In genomic region chr2:231785413-231785812, GRCh38 we compare ENCODE assay signal across 9 cellular contexts. TPM values are rescaled to one million over a fixed set of nuclear protein-coding genes. Genes with fewer than 3 reads are reported as not detected.
DNase-seq lines count a peak whose midpoint lies in the region; ATAC-seq and TF ChIP-seq lines count a peak whose summit lies in the region.
"Had no signal": no experiment of that assay in that cellular context is flagged by ENCODE, and none has a peak within 500 bp of the region (broad histone marks: within the 10 kb centered on the region; RNA-seq: fewer than 3 reads in every experiment).

No MANE protein-coding gene starts in this region.

- H3K4me1 ChIP-seq in muscle layer of duodenum (ENCODE audit: control insufficient read depth in 1 of 2, insufficient read depth in 2 of 2, low read length in 2 of 2) (peaks cover 23 to 50% of the 10 kb centered on the region in 2 donors), Peyer's patch (peaks cover 0 to 39% (median 17%) of the 10 kb centered on the region in 4 donors), uterus (peaks cover 0 to 3% of the 10 kb centered on the region in 2 donors)

- no peaks in the 10 kb centered on the region for H3K9me3 Mint-ChIP-seq in activated naive CD8-positive, alpha-beta T cell treated with anti-CD3 and anti-CD28 coated beads for 36 hours

- ATAC-seq in GM21825 (IDR thresholded peaks at IDR 0.05; ENCODE audit: unreplicated experiment): no peak

- H3K27ac ChIP-seq in muscle layer of duodenum (ENCODE audit: low read length) (no peak overlapping the region), Peyer's patch (peak overlapping the region in 1 of 4 donors; percentile 83), uterus (no peak overlapping the region)

- H3K4me3 Mint-ChIP-seq in activated naive CD8-positive, alpha-beta T cell treated with anti-CD3 and anti-CD28 coated beads for 36 hours: peak overlapping the region; percentile 95

- peaks cover 52% of the 10 kb centered on the region for H3K4me1 Mint-ChIP-seq in activated naive CD8-positive, alpha-beta T cell treated with anti-CD3 and anti-CD28 coated beads for 36 hours

- TF ChIP-seq CTCF in AG10803 (conservative IDR thresholded peaks at IDR 0.05; ENCODE audit: low read length) (no peak), HFF-Myc (IDR thresholded peaks at IDR 0.05; ENCODE audit: low read depth, low read length, missing control alignments) (no peak), Peyer's patch (IDR thresholded peaks at IDR 0.05) (no peak), uterus (IDR thresholded peaks at IDR 0.05) (no peak)

- H3K27me3 ChIP-seq in muscle layer of duodenum (ENCODE audit: low read depth, low read length) (no peaks in the 10 kb centered on the region), Peyer's patch (no peaks in the 10 kb centered on the region), uterus (no peaks in the 10 kb centered on the region)
- H3K27me3 ChIP-seq: upper lobe of left lung had no signal

- H3K9me3 ChIP-seq in muscle layer of duodenum (ENCODE audit: control insufficient read depth in 1 of 2, low read length in 2 of 2) (no peaks in the 10 kb centered on the region), Peyer's patch (no peaks in the 10 kb centered on the region), uterus (no peaks in the 10 kb centered on the region)
- H3K9me3 ChIP-seq: upper lobe of left lung had no signal

- no peak for DNase-seq in AG10803 (ENCODE audit: low read depth)
- no peak for DNase-seq in HFF-Myc (ENCODE audit: extremely low read depth, low read depth)
- DNase-seq in activated naive CD8-positive, alpha-beta T cell treated with anti-CD3 and anti-CD28 coated beads for 36 hours: no peak
- DNase-seq in Peyer's patch: no peak
- DNase-seq in activated effector memory CD4-positive, alpha-beta T cell treated with Interleukin-2 at 50 U/mL for 16 hours: no peak
- DNase-seq in uterus: no peak

- intact Hi-C loops in uterus (cut with DNase I; ENCODE audit: low total_unique reads): no loop called here

- peaks cover 7% of the 10 kb centered on the region for H3K36me3 Mint-ChIP-seq in activated naive CD8-positive, alpha-beta T cell treated with anti-CD3 and anti-CD28 coated beads for 36 hours

- H3K27me3 Mint-ChIP-seq in activated naive CD8-positive, alpha-beta T cell treated with anti-CD3 and anti-CD28 coated beads for 36 hours: no peaks in the 10 kb centered on the region

- H3K36me3 ChIP-seq in muscle layer of duodenum (ENCODE audit: control insufficient read depth in 1 of 2, insufficient read depth in 2 of 2, low read length in 2 of 2) (peaks cover 7 to 18% of the 10 kb centered on the region in 2 donors), Peyer's patch (peaks cover 0 to 3% (median 0%) of the 10 kb centered on the region in 3 donors), uterus (no peaks in the 10 kb centered on the region)

- peak overlapping the region; percentile 84 for H3K27ac Mint-ChIP-seq in activated naive CD8-positive, alpha-beta T cell treated with anti-CD3 and anti-CD28 coated beads for 36 hours

- TF ChIP-seq POLR2A in Peyer's patch (IDR thresholded peaks at IDR 0.05): no peak
- TF ChIP-seq POLR2A in uterus (IDR thresholded peaks at IDR 0.05): no peak

- peak overlapping the region; percentile 71; the same call in 1 of the 2 replicates for H3K4me3 ChIP-seq in AG10803 (ENCODE audit: low read length)
- peak overlapping the region; percentile 89; the same call in 1 of the 2 replicates for H3K4me3 ChIP-seq in HFF-Myc (replicated peaks; ENCODE audit: low read depth, low read length)
- H3K4me3 ChIP-seq in muscle layer of duodenum (ENCODE audit: low read depth in 1 of 2, low read length in 2 of 2): peak overlapping the region; percentile 79 to 91
- H3K4me3 ChIP-seq in Peyer's patch: no peak overlapping the region
- no peak overlapping the region for H3K4me3 ChIP-seq in uterus

RNA-seq across cellular contexts. Expression of gene COPS7B, which starts 0.8 kb away (rescaled TPM):
- 10 to 100 TPM; 50.2 to 55.2 TPM for total RNA-seq in activated naive CD8-positive, alpha-beta T cell treated with anti-CD3 and anti-CD28 coated beads for 36 hours
- total RNA-seq in Peyer's patch (100 to 1,000 TPM in 1 of 4 donors, 10 to 100 TPM in 3; 33.5 to 217 (median 43.4) TPM), uterus (10 to 100 TPM; 19.1 to 31.8 (median 24.4) TPM)

RNA-seq across cellular contexts. Expression of gene PDE6D, which starts 4.3 kb away (rescaled TPM):
- 10 to 100 TPM; 23.6 to 26.4 TPM for total RNA-seq in activated naive CD8-positive, alpha-beta T cell treated with anti-CD3 and anti-CD28 coated beads for 36 hours
- total RNA-seq in Peyer's patch (10 to 100 TPM; 20.0 to 59.4 (median 25.7) TPM), uterus (100 to 1,000 TPM in 1 of 4 donors, 10 to 100 TPM in 3; 23.5 to 140 (median 43.6) TPM)

Comparison
In these comparisons a context has a peak if more than half of its experiments do, and no peak if none do; other contexts are left out.
1. H3K4me3 ChIP-seq: peak in AG10803 (single experiment), HFF-Myc (single experiment) and muscle layer of duodenum (2 of 2); none in Peyer's patch (0 of 4) and uterus (0 of 2).